Comparison of ENCODE assay signal across 21 cellular contexts in the genomic region with DNA sequence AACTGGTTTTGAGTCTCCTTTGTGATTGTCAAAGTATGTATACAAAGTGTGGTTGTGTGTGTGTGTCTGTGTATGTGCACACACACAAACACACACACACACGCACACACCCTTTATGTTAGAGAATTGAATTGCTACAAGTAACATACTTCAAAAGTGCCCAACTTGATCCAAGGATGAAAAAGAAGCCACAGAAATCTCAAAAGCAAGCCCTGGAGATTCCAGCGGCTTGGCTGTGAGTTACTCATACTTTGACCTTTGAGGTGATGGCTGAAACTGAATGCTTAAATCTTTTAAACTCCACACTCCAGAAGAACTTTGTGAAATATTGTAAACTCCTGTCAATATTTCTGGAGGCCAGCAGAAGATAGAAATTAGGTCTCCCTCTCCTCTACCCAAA.
DNase-seq lines count a peak whose midpoint lies in the region; ATAC-seq, FAIRE-seq and TF ChIP-seq lines count a peak whose summit lies in the region.
"Had no signal": no experiment of that assay in that cellular context is flagged by ENCODE, and none has a peak within 500 bp of the region (broad histone marks: within the 10 kb centered on the region; RNA-seq: fewer than 3 reads in every experiment).

No MANE protein-coding gene starts in this region.

- no peaks in the 10 kb centered on the region for H3K9me3 ChIP-seq in astrocyte (ENCODE audit: insufficient read depth, low read depth, low read length)
- H3K9me3 ChIP-seq: BE2C, MG63, SJSA1 had no signal

- H3K27me3 ChIP-seq in astrocyte (ENCODE audit: insufficient read depth, low read length), result no peaks in the 10 kb centered on the region
- H3K27me3 ChIP-seq: BE2C, MG63, SJSA1 had no signal

- no peak for FAIRE-seq in astrocyte (lab: Jason Lieb, UNC)
- FAIRE-seq: GM12891 had no signal

- TF ChIP-seq CTCF in astrocyte (IDR thresholded peaks at IDR 0.05; ENCODE audit: insufficient read depth, low read depth, low read length) (no peak), fibroblast of mammary gland (conservative IDR thresholded peaks at IDR 0.05; ENCODE audit: control insufficient read depth, insufficient read depth, low read depth, low read length) (no peak)

- H3K27me3 Mint-ChIP-seq in astrocyte (ENCODE audit: low read depth, unreplicated experiment), result no peaks in the 10 kb centered on the region

- H3K27ac Mint-ChIP-seq in astrocyte (ENCODE audit: unreplicated experiment), result no peak overlapping the region
- H3K27ac Mint-ChIP-seq: IgD-negative memory B cell had no signal

- H3K36me3 ChIP-seq in astrocyte (ENCODE audit: insufficient read depth, low read length), result no peaks in the 10 kb centered on the region
- H3K36me3 ChIP-seq: BE2C, MG63, SJSA1 had no signal

- H3K36me3 Mint-ChIP-seq in astrocyte (ENCODE audit: low read depth, unreplicated experiment), result no peaks in the 10 kb centered on the region
- H3K36me3 Mint-ChIP-seq: IgD-negative memory B cell had no signal

- no peaks in the 10 kb centered on the region for H3K4me1 ChIP-seq in astrocyte (ENCODE audit: insufficient read depth, low read length)
- H3K4me1 ChIP-seq: BE2C, SJSA1 had no signal

- no peak overlapping the region for H3K9ac ChIP-seq in astrocyte (ENCODE audit: low read length)

- H3K4me3 Mint-ChIP-seq in astrocyte (ENCODE audit: unreplicated experiment), result no peak overlapping the region
- H3K4me3 Mint-ChIP-seq: IgD-negative memory B cell had no signal

- H3K4me1 Mint-ChIP-seq in astrocyte (ENCODE audit: low read depth, unreplicated experiment), result peaks cover 13% of the 10 kb centered on the region
- H3K4me1 Mint-ChIP-seq: IgD-negative memory B cell had no signal

- ATAC-seq in HG03460 (IDR thresholded peaks at IDR 0.05; ENCODE audit: unreplicated experiment) (no peak), GM19463 (IDR thresholded peaks at IDR 0.05; ENCODE audit: unreplicated experiment) (no peak)
- ATAC-seq: HCT116, Right ventricle myocardium inferior had no signal

- H3K27ac ChIP-seq in astrocyte (ENCODE audit: low read depth, low read length), result no peak overlapping the region
- H3K27ac ChIP-seq: SJSA1 had no signal

- H3K4me2 ChIP-seq in astrocyte (ENCODE audit: low read length), result no peak overlapping the region

- no peaks in the 10 kb centered on the region for H3K79me2 ChIP-seq in astrocyte (ENCODE audit: insufficient read depth, low read length)

- H4K20me1 ChIP-seq in astrocyte (ENCODE audit: insufficient read depth, low read length), result no peaks in the 10 kb centered on the region

- no peak overlapping the region for H2AFZ ChIP-seq in astrocyte (ENCODE audit: low read depth, low read length)

- DNase-seq in HCEC 1CT (peak; percentile 40), astrocyte (ENCODE audit: low read depth) (peak; percentile 30), fibroblast of mammary gland (ENCODE audit: low read depth) (peak; percentile 22), non-pigmented ciliary epithelial cell (ENCODE audit: low read depth) (peak; percentile 6), NCI-H510A (lab: John Stamatoyannopoulos, UW) (no peak), AG20443 (ENCODE audit: low spot score) (no peak)
- DNase-seq: BE2C, DMS79 treated with DMSO at 0.1 percent for 48 hours, GOT3, MG63, NCI-H1417, NCI-H1694 treated with DMSO at 0.1 percent for 48 hours, NCI-H446, NCI-H526 treated with DMSO at 0.1 percent for 48 hours had no signal

- no peaks in the 10 kb centered on the region for H3K9me3 Mint-ChIP-seq in astrocyte (ENCODE audit: unreplicated experiment)

- no peak overlapping the region for H3K4me3 ChIP-seq in astrocyte (ENCODE audit: insufficient read depth, low read depth, low read length)
- no peak overlapping the region for H3K4me3 ChIP-seq in fibroblast of mammary gland (ENCODE audit: control insufficient read depth, low read depth, low read length)
- H3K4me3 ChIP-seq: MG63, SJSA1 had no signal

Comparison
In these comparisons a context has a peak if more than half of its experiments do, and no peak if none do; other contexts are left out.
1. DNase-seq: peak in HCEC 1CT (single experiment), astrocyte (single experiment), fibroblast of mammary gland (single experiment) and non-pigmented ciliary epithelial cell (single experiment); none in NCI-H510A (single experiment) and AG20443 (single experiment).